13 cellular contexts compared by ENCODE assay signal in the genomic region with DNA sequence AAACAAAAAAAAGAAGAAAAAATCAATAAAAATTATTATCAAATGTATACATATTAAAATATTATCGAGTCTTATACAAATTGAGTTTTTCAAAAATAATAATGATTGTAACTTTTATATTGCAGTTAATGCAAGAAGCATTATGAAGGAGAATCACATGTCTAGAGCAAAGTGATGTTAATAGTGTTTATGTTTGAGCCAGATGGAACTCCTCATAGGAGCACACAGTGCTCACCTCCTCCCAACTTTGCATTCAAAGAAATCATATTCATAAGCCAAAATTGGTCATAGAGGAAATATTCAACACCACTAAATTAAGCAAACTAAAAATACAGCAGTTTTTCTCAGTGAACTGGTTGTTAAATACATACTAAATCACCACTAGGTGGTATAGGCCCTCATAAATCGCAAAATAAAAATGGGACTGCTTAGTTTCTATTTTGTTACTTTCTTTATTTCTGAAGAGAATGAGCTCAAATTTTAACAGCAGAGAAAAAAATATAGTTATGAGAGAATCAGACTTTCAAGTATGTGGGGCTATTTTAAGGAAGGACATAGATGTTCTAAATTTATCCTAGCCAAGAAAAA. TPM values are rescaled to one million over a fixed set of nuclear protein-coding genes. Genes with fewer than 3 reads are reported as not detected.
A peak's percentile ranks its signal among the peaks of the same experiment; 100 is the strongest.
DNase-seq lines count a peak whose midpoint lies in the region; ATAC-seq and TF ChIP-seq lines count a peak whose summit lies in the region.
"Not testable (repeated sequence)": the region's sequence is repeated elsewhere in the genome, so short reads cannot be mapped to it uniquely, and the experiment has no call there.
"Had no signal": no experiment of that assay in that cellular context is flagged by ENCODE, and none has a peak within 500 bp of the region (broad histone marks: within the 10 kb centered on the region; RNA-seq: fewer than 3 reads in every experiment).

No MANE protein-coding gene starts in this region.

- ATAC-seq in SK-N-SH treated with all-trans-retinoic acid at 6 μM for 48 hours (peak; percentile 37; the same call in 2 of the 3 replicates), Right ventricle myocardium superior (ENCODE audit: poor library complexity) (peak; percentile 41)

- H3K14ac ChIP-seq in H9 (ENCODE audit: insufficient read depth, low read length), result not testable (repeated sequence)

- H3K27ac ChIP-seq in H9 (ENCODE audit: insufficient read length, low read depth, low read length), result not testable (repeated sequence)

- H2BK5ac ChIP-seq in H9 (ENCODE audit: insufficient read length, low read length), result not testable (repeated sequence)

- H3K9ac ChIP-seq in H9 (ENCODE audit: extremely low read depth, insufficient read length, low read length), result not testable (repeated sequence)

- intact Hi-C loops in CD14-positive monocyte (cut with micrococcal nuclease); Right ventricle myocardium superior (cut with DNase I): not testable (repeated sequence)

- H3K9me3 ChIP-seq in H9 (ENCODE audit: control insufficient read depth, low read depth, low read length), result not testable (repeated sequence)

- not testable (repeated sequence) for H3K9me3 Mint-ChIP-seq in CD14-positive monocyte, H9, neural crest cell

- not testable (repeated sequence) for H3K4me3 Mint-ChIP-seq in CD14-positive monocyte, H9, neural crest cell

- H4K8ac ChIP-seq in H9 (replicated peaks; ENCODE audit: insufficient read length, low read depth, low read length), result not testable (repeated sequence)

- H3K79me1 ChIP-seq in H9 (ENCODE audit: insufficient read depth, low read depth, low read length, poor library complexity, severe bottlenecking), result not testable (repeated sequence)

- not testable (repeated sequence) for H4K91ac ChIP-seq in H9 (ENCODE audit: insufficient read length, low read depth, low read length)

- H3K27me3 Mint-ChIP-seq in CD14-positive monocyte (ENCODE audit: low read depth in 3 of 3); H9 (ENCODE audit: low read depth); neural crest cell (ENCODE audit: low read depth): not testable (repeated sequence)

- H3K27me3 ChIP-seq in H9 (ENCODE audit: insufficient read depth, low read length), result not testable (repeated sequence)

- not testable (repeated sequence) for H2BK15ac ChIP-seq in H9 (ENCODE audit: low read depth, low read length)

- not testable (repeated sequence) for H2BK20ac ChIP-seq in H9 (ENCODE audit: low read depth, low read length, poor library complexity, severe bottlenecking)

- not testable (repeated sequence) for DNase-seq in CD14-positive monocyte (ENCODE audit: low spot score); H9; Right ventricle myocardium superior; neural crest cell (ENCODE audit: low read depth, low spot score)
- DNase-seq in NCI-H1694 treated with DMSO at 0.1 percent for 48 hours (lab: John Stamatoyannopoulos, UW) (peak; percentile 26), choroid plexus epithelial cell (ENCODE audit: low read depth) (peak; percentile 44)

- not testable (repeated sequence) for H3K23me2 ChIP-seq in H9 (ENCODE audit: insufficient read length, low read depth, low read length, poor library complexity, severe bottlenecking)

- H3K79me2 ChIP-seq in H9 (ENCODE audit: insufficient read depth, low read length), result not testable (repeated sequence)

- not testable (repeated sequence) for H2BK120ac ChIP-seq in H9 (ENCODE audit: low read depth, low read length, poor library complexity, severe bottlenecking)

- H2AK5ac ChIP-seq in H9 (ENCODE audit: insufficient read length, low read length), result not testable (repeated sequence)

- not testable (repeated sequence) for H3K4me2 ChIP-seq in H9 (ENCODE audit: insufficient read depth, insufficient read length, low read length)

- peak; percentile 35 for TF ChIP-seq CTCF in CD14-positive monocyte (IDR thresholded peaks at IDR 0.05)
- peak; percentile 47; the same call in 2 of the 3 replicates for TF ChIP-seq CTCF in H9 (conservative IDR thresholded peaks at IDR 0.05)
- not testable (repeated sequence) for TF ChIP-seq CTCF in choroid plexus epithelial cell (conservative IDR thresholded peaks at IDR 0.05; ENCODE audit: low read depth, low read length)
- TF ChIP-seq CTCF in neural crest cell (conservative IDR thresholded peaks at IDR 0.05), result peak; percentile 53

- H3K4me1 Mint-ChIP-seq in CD14-positive monocyte, H9, neural crest cell: not testable (repeated sequence)

- H3K23ac ChIP-seq in H9 (ENCODE audit: insufficient read length, low read depth, low read length), result not testable (repeated sequence)

- H3T11ph ChIP-seq in H9 (ENCODE audit: low read length), result not testable (repeated sequence)

- H3K18ac ChIP-seq in H9 (ENCODE audit: insufficient read length, low read depth, low read length), result not testable (repeated sequence)

- not testable (repeated sequence) for H3K4me3 ChIP-seq in choroid plexus epithelial cell (ENCODE audit: low read depth, low read length)

- not testable (repeated sequence) for H3K27ac Mint-ChIP-seq in CD14-positive monocyte; H9; neural crest cell (ENCODE audit: unreplicated experiment)

- not testable (repeated sequence) for H2BK12ac ChIP-seq in H9 (ENCODE audit: insufficient read length, low read depth, low read length)

- not testable (repeated sequence) for H4K20me1 ChIP-seq in H9 (ENCODE audit: control insufficient read depth, insufficient read depth, insufficient read length)

- not testable (repeated sequence) for H3K4me1 ChIP-seq in H9 (ENCODE audit: insufficient read depth, low read length)

- H3K36me3 Mint-ChIP-seq in CD14-positive monocyte; H9 (ENCODE audit: insufficient read depth in 1 of 3, low read depth in 3 of 3); neural crest cell (ENCODE audit: low read depth): not testable (repeated sequence)

- not testable (repeated sequence) for H2AFZ ChIP-seq in H9 (ENCODE audit: low read length)

- WGBS in H9 (ENCODE audit: extremely low coverage, insufficient read length, low lambda C conversion rate), result no CpG with 5 or more reads among the region's 2 CpGs

- H4K5ac ChIP-seq in H9 (ENCODE audit: insufficient read length, low read depth, low read length), result not testable (repeated sequence)

- H3K56ac ChIP-seq in H9 (ENCODE audit: insufficient read length, low read depth, low read length), result not testable (repeated sequence)

- not testable (repeated sequence) for H3K4ac ChIP-seq in H9 (ENCODE audit: low read depth, low read length)

RNA-seq across cellular contexts. Expression of gene SFTPD, which starts 34.4 kb away (rescaled TPM):
- polyA plus RNA-seq in CD14-positive monocyte, result 1 to 10 TPM in 1 of 2 donors, under 1 TPM in 1; 0.84 to 1.2 TPM
- total RNA-seq in H9 (2021) (0.18 and 0.24 TPM in 2 replicates), Right ventricle myocardium superior (0.81 TPM), neural crest cell (not detected in 2 replicates)
- total RNA-seq: CD8-positive, alpha-beta memory T cell; fibroblast of lung; mesenteric fat pad; T-helper 2 cell treated with Interferon-gamma antibody and Interleukin-4, amounts not matched to agents 100 ng/mL and 5 ng/mL, for 36 hours; urinary bladder had no signal
- polyA plus RNA-seq: CD8-positive, alpha-beta memory T cell; fibroblast of lung; GM12878 had no signal
